ENCODE assay signal across 26 cellular contexts in genomic region chr7:48149058-48149457, GRCh38. TPM values are rescaled to one million over a fixed set of nuclear protein-coding genes. Genes with fewer than 3 reads are reported as not detected.
"Had no signal": no experiment of that assay in that cellular context is flagged by ENCODE, and none has a peak within 500 bp of the region (broad histone marks: within the 10 kb centered on the region; RNA-seq: fewer than 3 reads in every experiment).

No MANE protein-coding gene starts in this region.

- H3K27ac Mint-ChIP-seq: mesothelial cell of epicardium; naive B cell; natural killer cell; stimulated activated naive B cell treated with anti-CD40 and anti-IgM and Interleukin-4, amounts not matched to agents 10 μg/mL and 1 μg/mL and 100 μg/mL, for 72 hours had no signal

- H3K4me3 ChIP-seq: hepatocyte, left ventricle myocardium inferior, lung, ovary, right atrium auricular region, skin epidermis, stomach, testis, thyroid gland, transverse colon, upper lobe of left lung had no signal

- DNase-seq: islet precursor cell; left ventricle myocardium inferior; mesendoderm; naive B cell; natural killer cell; nephron progenitor cell; ovary; stimulated activated CD4-positive, alpha-beta T cell treated with anti-CD3 and anti-CD28 coated beads, Interleukin-12 subunit alpha, Interleukin-12 subunit beta, amount 100 ng/mL, for 4 hours; stimulated activated CD4-positive, alpha-beta T cell treated with anti-CD3 and anti-CD28 coated beads, Interleukin-15, amount 100 ng/mL, for 24 hours; stimulated activated CD4-positive, alpha-beta T cell treated with anti-CD3 and anti-CD28 coated beads, Interleukin-2, amount 100 ng/mL, for 24 hours; stimulated activated CD4-positive, alpha-beta T cell treated with anti-CD3 and anti-CD28 coated beads, Interleukin-4, amount 100 ng/mL, for 1 hour; stimulated activated naive B cell treated with anti-CD40 and anti-IgM and Interleukin-4, amounts not matched to agents 10 μg/mL and 1 μg/mL and 100 μg/mL, for 72 hours; stimulated activated naive CD8-positive, alpha-beta T cell treated with anti-CD3 and anti-CD28 coated beads, Interleukin-15, Interleukin-2, amounts not matched to agents 100 U/mL and 50 U/mL, for 24 hours; stomach; testis; thyroid gland; transverse colon; upper lobe of left lung had no signal

- H3K36me3 ChIP-seq: left ventricle myocardium inferior, ovary, right atrium auricular region, stomach, thyroid gland, transverse colon, upper lobe of left lung had no signal

- H3K27me3 ChIP-seq: hepatocyte, ovary, right atrium auricular region, stomach, testis, thyroid gland, transverse colon, upper lobe of left lung had no signal

- ATAC-seq: natural killer cell; sciatic nerve; stimulated activated naive B cell treated with anti-CD40 and anti-IgM and Interleukin-4, amounts not matched to agents 10 μg/mL and 1 μg/mL and 100 μg/mL, for 72 hours; stimulated activated naive CD8-positive, alpha-beta T cell treated with anti-CD3 and anti-CD28 coated beads, Interleukin-15, Interleukin-2, amounts not matched to agents 100 U/mL and 50 U/mL, for 24 hours had no signal

- H3K4me1 Mint-ChIP-seq: naive B cell, natural killer cell had no signal

- H3K36me3 Mint-ChIP-seq: natural killer cell; stimulated activated naive B cell treated with anti-CD40 and anti-IgM and Interleukin-4, amounts not matched to agents 10 μg/mL and 1 μg/mL and 100 μg/mL, for 72 hours had no signal

- H3K9me3 ChIP-seq: ovary, right atrium auricular region, stomach, testis, thyroid gland, transverse colon, upper lobe of left lung had no signal

- H3K4me3 Mint-ChIP-seq: mesothelial cell of epicardium; naive B cell; natural killer cell; nephron progenitor cell; stimulated activated naive B cell treated with anti-CD40 and anti-IgM and Interleukin-4, amounts not matched to agents 10 μg/mL and 1 μg/mL and 100 μg/mL, for 72 hours had no signal

- H3K4me1 ChIP-seq: left ventricle myocardium inferior, right atrium auricular region, stomach, testis, thyroid gland, upper lobe of left lung had no signal

- H3K27ac ChIP-seq: hepatocyte, left ventricle myocardium inferior, ovary, right atrium auricular region, skin epidermis, stomach, testis, thyroid gland, upper lobe of left lung had no signal

- H3K9me3 Mint-ChIP-seq: natural killer cell had no signal

- H3K27me3 Mint-ChIP-seq: progenitor cell of endocrine pancreas had no signal

RNA-seq across cellular contexts. Expression of gene ABCA13, which starts 22.2 kb away (rescaled TPM):
- total RNA-seq: left ventricle myocardium inferior, pulmonary artery endothelial cell, right atrium auricular region had no signal
